In genomic region chr20:36885355-36885754, GRCh38 we compare ENCODE assay signal across 18 cellular contexts. TPM values are rescaled to one million over a fixed set of nuclear protein-coding genes. Genes with fewer than 3 reads are reported as not detected.
DNase-seq lines count a peak whose midpoint lies in the region; ATAC-seq and TF ChIP-seq lines count a peak whose summit lies in the region.
"Had no signal": no experiment of that assay in that cellular context is flagged by ENCODE, and none has a peak within 500 bp of the region (broad histone marks: within the 10 kb centered on the region; RNA-seq: fewer than 3 reads in every experiment).

No MANE protein-coding gene starts in this region.

- in situ Hi-C loops in SK-MEL-5 (cut with HindIII; ENCODE audit: low pct_unique_long_range_greater_than_20kb, low sequenced_read_pairs): no loop called here

- peak overlapping the region; percentile 45 to 80 for H3K27ac Mint-ChIP-seq in natural killer cell
- no peak overlapping the region for H3K27ac Mint-ChIP-seq in natural killer cell treated with Interleukin-12 subunit alpha and Interleukin-12 subunit beta and Interleukin-15 and Interleukin-18, amount 100 ng/mL, for 72 hours
- H3K27ac Mint-ChIP-seq: activated CD8-positive, alpha-beta memory T cell treated with anti-CD3 and anti-CD28 coated beads, Interleukin-2, amount 10 ng/mL, durations not matched to agents 7 days and 5 days had no signal

- ATAC-seq in natural killer cell (no peak), GM18867 (IDR thresholded peaks at IDR 0.05; ENCODE audit: unreplicated experiment) (no peak)
- no peak for ATAC-seq in natural killer cell treated with Interleukin-12 subunit alpha and Interleukin-12 subunit beta and Interleukin-15 and Interleukin-18, amount 100 ng/mL, for 72 hours
- ATAC-seq: activated CD8-positive, alpha-beta memory T cell treated with anti-CD3 and anti-CD28 coated beads, Interleukin-2, amount 10 ng/mL, durations not matched to agents 7 days and 5 days; gastroesophageal sphincter; stimulated activated naive CD8-positive, alpha-beta T cell treated with anti-CD3 and anti-CD28 coated beads, Interleukin-15, amount 100 ng/mL, for 72 hours had no signal

- H3K27me3 Mint-ChIP-seq in natural killer cell (ENCODE audit: low read depth in 2 of 2): no peaks in the 10 kb centered on the region
- no peaks in the 10 kb centered on the region for H3K27me3 Mint-ChIP-seq in natural killer cell treated with Interleukin-12 subunit alpha and Interleukin-12 subunit beta and Interleukin-15 and Interleukin-18, amount 100 ng/mL, for 72 hours
- H3K27me3 Mint-ChIP-seq: activated CD8-positive, alpha-beta memory T cell treated with anti-CD3 and anti-CD28 coated beads, Interleukin-2, amount 10 ng/mL, durations not matched to agents 7 days and 5 days; stimulated activated naive CD8-positive, alpha-beta T cell treated with anti-CD3 and anti-CD28 coated beads, Interleukin-15, amount 100 ng/mL, for 72 hours had no signal

- DNase-seq in natural killer cell (no peak), SK-MEL-5 (ENCODE audit: low read depth, low spot score) (peak; percentile 54), epithelial cell of proximal tubule (ENCODE audit: low read depth) (no peak), D341Med (ENCODE audit: low spot score) (no peak), NCI-H446 treated with DMSO at 0.1 percent for 48 hours (lab: John Stamatoyannopoulos, UW) (no peak), HK-2 (ENCODE audit: unreplicated experiment) (no peak)
- DNase-seq in natural killer cell treated with Interleukin-12 subunit alpha and Interleukin-12 subunit beta and Interleukin-15 and Interleukin-18, amount 100 ng/mL, for 72 hours (ENCODE audit: low spot score): no peak
- DNase-seq: activated CD4-positive, CD25-positive, alpha-beta regulatory T cell; activated CD8-positive, alpha-beta memory T cell treated with anti-CD3 and anti-CD28 coated beads, Interleukin-2, amount 10 ng/mL, durations not matched to agents 7 days and 5 days; activated gamma-delta T cell treated with Interleukin-2 at 50 U/mL for 16 hours; MG63; midbrain; NCI-H2081; stimulated activated naive CD8-positive, alpha-beta T cell treated with anti-CD3 and anti-CD28 coated beads, Interleukin-15, amount 100 ng/mL, for 72 hours had no signal

- H3K4me3 ChIP-seq in epithelial cell of proximal tubule (ENCODE audit: low read depth, low read length): no peak overlapping the region
- H3K4me3 ChIP-seq: gastroesophageal sphincter, MG63, SK-N-MC had no signal

- peaks cover 8% of the 10 kb centered on the region for H3K36me3 Mint-ChIP-seq in natural killer cell
- H3K36me3 Mint-ChIP-seq in natural killer cell treated with Interleukin-12 subunit alpha and Interleukin-12 subunit beta and Interleukin-15 and Interleukin-18, amount 100 ng/mL, for 72 hours: peaks cover 6% of the 10 kb centered on the region

- no peak overlapping the region for H3K4me3 Mint-ChIP-seq in natural killer cell
- H3K4me3 Mint-ChIP-seq in natural killer cell treated with Interleukin-12 subunit alpha and Interleukin-12 subunit beta and Interleukin-15 and Interleukin-18, amount 100 ng/mL, for 72 hours: no peak overlapping the region
- H3K4me3 Mint-ChIP-seq: activated CD8-positive, alpha-beta memory T cell treated with anti-CD3 and anti-CD28 coated beads, Interleukin-2, amount 10 ng/mL, durations not matched to agents 7 days and 5 days; stimulated activated naive CD8-positive, alpha-beta T cell treated with anti-CD3 and anti-CD28 coated beads, Interleukin-15, amount 100 ng/mL, for 72 hours had no signal

- peaks cover 11 to 12% of the 10 kb centered on the region in 2 donors for H3K4me1 Mint-ChIP-seq in natural killer cell
- peaks cover 6 to 16% of the 10 kb centered on the region in 2 donors for H3K4me1 Mint-ChIP-seq in natural killer cell treated with Interleukin-12 subunit alpha and Interleukin-12 subunit beta and Interleukin-15 and Interleukin-18, amount 100 ng/mL, for 72 hours (ENCODE audit: low read depth in 2 of 2)

- H3K9me3 Mint-ChIP-seq in natural killer cell: no peaks in the 10 kb centered on the region
- no peaks in the 10 kb centered on the region for H3K9me3 Mint-ChIP-seq in natural killer cell treated with Interleukin-12 subunit alpha and Interleukin-12 subunit beta and Interleukin-15 and Interleukin-18, amount 100 ng/mL, for 72 hours
- H3K9me3 Mint-ChIP-seq: stimulated activated naive CD8-positive, alpha-beta T cell treated with anti-CD3 and anti-CD28 coated beads, Interleukin-15, amount 100 ng/mL, for 72 hours had no signal

- no peak for TF ChIP-seq CTCF in natural killer cell (IDR thresholded peaks at IDR 0.05)
- TF ChIP-seq CTCF in epithelial cell of proximal tubule (conservative IDR thresholded peaks at IDR 0.05; ENCODE audit: low read depth, low read length): peak; percentile 15

- intact Hi-C loops in natural killer cell (cut with micrococcal nuclease): loop anchor here (10.0 kb wide), 1 partner anchor 241 kb away; the partner anchor contains the start of gene SLA2

RNA-seq across cellular contexts. Expression of gene TLDC2, which starts 9.4 kb away (rescaled TPM):
- total RNA-seq in natural killer cell (1 to 10 TPM in 1 of 3 donors, not detected in 2; 1.4 TPM), epithelial cell of proximal tubule (0.17 and 1.1 TPM in 2 replicates)
- under 1 TPM in 1 of 2 donors, not detected in 1; 0.39 TPM for total RNA-seq in natural killer cell treated with Interleukin-12 subunit alpha and Interleukin-12 subunit beta and Interleukin-15 and Interleukin-18, amount 100 ng/mL, for 72 hours
- not detected in 2 replicates for total RNA-seq in SK-MEL-5 (2014; rRNA removed; shearing (Covaris generic))
- not detected in 2 replicates for polyA plus RNA-seq in SK-MEL-5 (2015; cell fraction: cytosol; rRNA removed)
- not detected in 2 replicates for polyA plus RNA-seq in SK-MEL-5 (2015; cell fraction: nucleus; rRNA removed)
- total RNA-seq: activated CD8-positive, alpha-beta memory T cell treated with anti-CD3 and anti-CD28 coated beads, Interleukin-2, amount 10 ng/mL, durations not matched to agents 7 days and 5 days; osteocyte had no signal

Comparison
In these comparisons a context has a peak if more than half of its experiments do, and no peak if none do; other contexts are left out.
1. H3K27ac Mint-ChIP-seq: peak in natural killer cell (2 of 2); none in natural killer cell treated with Interleukin-12 subunit alpha and Interleukin-12 subunit beta and Interleukin-15 and Interleukin-18, amount 100 ng/mL, for 72 hours (0 of 2).